Comparison of ENCODE assay signal across 8 cellular contexts in the genomic region with DNA sequence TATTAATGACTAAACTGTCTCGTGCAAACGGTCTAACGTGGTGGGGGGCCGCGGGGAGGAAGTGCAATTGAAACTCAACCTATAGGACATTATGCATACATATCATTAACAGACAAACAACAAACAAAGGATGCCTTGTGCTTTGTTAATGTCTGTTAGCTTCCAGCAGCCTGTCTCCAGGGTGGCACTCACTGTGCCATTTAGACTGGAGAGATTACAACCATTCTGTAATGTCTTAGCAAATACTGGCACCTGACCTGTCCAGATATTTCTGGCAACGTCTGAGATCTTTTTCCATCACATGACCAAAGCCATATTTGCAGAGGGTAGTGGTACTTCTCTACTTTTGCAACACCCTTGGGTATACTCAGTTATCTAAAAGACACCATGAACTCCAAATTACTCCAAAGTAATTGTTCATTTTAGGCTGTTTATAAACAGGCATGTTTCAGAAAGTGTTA. TPM values are rescaled to one million over a fixed set of nuclear protein-coding genes. Genes with fewer than 3 reads are reported as not detected.
DNase-seq lines count a peak whose midpoint lies in the region; ATAC-seq and TF ChIP-seq lines count a peak whose summit lies in the region.

No MANE protein-coding gene starts in this region.

- H3K27ac ChIP-seq in lower lobe of right lung (peak overlapping the region; percentile 83), upper lobe of right lung (peak overlapping the region; percentile 88)

- TF ChIP-seq CTCF in lower lobe of right lung (IDR thresholded peaks at IDR 0.05) (no peak), upper lobe of right lung (IDR thresholded peaks at IDR 0.05) (no peak)

- no peaks in the 10 kb centered on the region for H3K9me3 ChIP-seq in adipocyte (ENCODE audit: control insufficient read depth, low read length)
- H3K9me3 ChIP-seq in lower lobe of right lung, result no peaks in the 10 kb centered on the region
- no peaks in the 10 kb centered on the region for H3K9me3 ChIP-seq in upper lobe of right lung

- no peak for DNase-seq in activated T-cell treated with anti-CD3 and anti-CD28 coated beads, Interleukin-2, amount 50 U/mL, for 72 hours
- DNase-seq in activated T-cell treated with anti-CD3 and anti-CD28 coated beads, Interleukin-2, amount 50 U/mL, for 24 hours, result no peak
- peak; percentile 39 for DNase-seq in adipocyte (ENCODE audit: low read depth)
- DNase-seq in lower lobe of right lung, result no peak
- DNase-seq in upper lobe of right lung, result no peak
- no peak for DNase-seq in NOMO-1 (lab: John Stamatoyannopoulos, UW; ENCODE audit: unreplicated experiment in 2 of 2)

- H3K4me3 Mint-ChIP-seq in activated T-cell treated with anti-CD3 and anti-CD28 coated beads, Interleukin-2, amount 50 U/mL, for 72 hours, result peak overlapping the region; percentile 77 to 85
- H3K4me3 Mint-ChIP-seq in activated T-cell treated with anti-CD3 and anti-CD28 coated beads, Interleukin-2, amount 50 U/mL, for 24 hours, result no peak overlapping the region

- peak overlapping the region; percentile 81 for H3K4me3 ChIP-seq in adipocyte (ENCODE audit: low read length)
- H3K4me3 ChIP-seq in lower lobe of right lung, result peak overlapping the region; percentile 54
- peak overlapping the region; percentile 59 for H3K4me3 ChIP-seq in upper lobe of right lung

- no peaks in the 10 kb centered on the region for H3K9me3 Mint-ChIP-seq in activated T-cell treated with anti-CD3 and anti-CD28 coated beads, Interleukin-2, amount 50 U/mL, for 72 hours
- no peaks in the 10 kb centered on the region for H3K9me3 Mint-ChIP-seq in activated T-cell treated with anti-CD3 and anti-CD28 coated beads, Interleukin-2, amount 50 U/mL, for 24 hours

- H3K27me3 ChIP-seq in adipocyte (replicated peaks; ENCODE audit: control insufficient read depth, insufficient read depth, low read length) (no peaks in the 10 kb centered on the region), lower lobe of right lung (ENCODE audit: low read depth) (no peaks in the 10 kb centered on the region), upper lobe of right lung (peaks cover 4% of the 10 kb centered on the region)

- no peaks in the 10 kb centered on the region for H3K36me3 Mint-ChIP-seq in activated T-cell treated with anti-CD3 and anti-CD28 coated beads, Interleukin-2, amount 50 U/mL, for 72 hours (ENCODE audit: insufficient read depth in 2 of 2)
- no peaks in the 10 kb centered on the region for H3K36me3 Mint-ChIP-seq in activated T-cell treated with anti-CD3 and anti-CD28 coated beads, Interleukin-2, amount 50 U/mL, for 24 hours (ENCODE audit: low read depth)

- intact Hi-C loops in lower lobe of right lung (cut with DNase I) (no loop called here), upper lobe of right lung (cut with DNase I) (no loop called here)

- H3K27me3 Mint-ChIP-seq in activated T-cell treated with anti-CD3 and anti-CD28 coated beads, Interleukin-2, amount 50 U/mL, for 72 hours (ENCODE audit: low read depth), result peaks cover 45% of the 10 kb centered on the region
- H3K27me3 Mint-ChIP-seq in activated T-cell treated with anti-CD3 and anti-CD28 coated beads, Interleukin-2, amount 50 U/mL, for 24 hours, result peaks cover 61% of the 10 kb centered on the region

- no peak overlapping the region for H3K27ac Mint-ChIP-seq in activated T-cell treated with anti-CD3 and anti-CD28 coated beads, Interleukin-2, amount 50 U/mL, for 72 hours
- no peak overlapping the region for H3K27ac Mint-ChIP-seq in activated T-cell treated with anti-CD3 and anti-CD28 coated beads, Interleukin-2, amount 50 U/mL, for 24 hours

- H3K4me1 ChIP-seq in adipocyte (ENCODE audit: control insufficient read depth, insufficient read depth, low read length) (peaks cover 40% of the 10 kb centered on the region), lower lobe of right lung (peaks cover 19% of the 10 kb centered on the region), upper lobe of right lung (peaks cover 6% of the 10 kb centered on the region)

- ATAC-seq in activated T-cell treated with anti-CD3 and anti-CD28 coated beads, Interleukin-2, amount 50 U/mL, for 72 hours (replicated peaks in 1 of 2), result no peak
- ATAC-seq in lower lobe of right lung, result peak in 1 of 2 donors; percentile 3
- ATAC-seq in upper lobe of right lung, result peak; percentile 6
- no peak for ATAC-seq in HG02981 (IDR thresholded peaks at IDR 0.05; ENCODE audit: unreplicated experiment)
- no peak for ATAC-seq in GM19467 (IDR thresholded peaks at IDR 0.05; ENCODE audit: unreplicated experiment)

- no peaks in the 10 kb centered on the region for H3K36me3 ChIP-seq in adipocyte (ENCODE audit: control insufficient read depth, insufficient read depth, low read length, severe bottlenecking)
- H3K36me3 ChIP-seq in lower lobe of right lung, result no peaks in the 10 kb centered on the region
- no peaks in the 10 kb centered on the region for H3K36me3 ChIP-seq in upper lobe of right lung

- peak overlapping the region; percentile 84 for H3K9ac ChIP-seq in adipocyte (ENCODE audit: low read length)

- peaks cover 11% of the 10 kb centered on the region for H3K4me1 Mint-ChIP-seq in activated T-cell treated with anti-CD3 and anti-CD28 coated beads, Interleukin-2, amount 50 U/mL, for 72 hours (ENCODE audit: low read depth)
- H3K4me1 Mint-ChIP-seq in activated T-cell treated with anti-CD3 and anti-CD28 coated beads, Interleukin-2, amount 50 U/mL, for 24 hours (ENCODE audit: low read depth), result peaks cover 10% of the 10 kb centered on the region

RNA-seq across cellular contexts. Expression of a gene that starts 11.6 kb away (rescaled TPM):
- total RNA-seq in activated T-cell treated with anti-CD3 and anti-CD28 coated beads, Interleukin-2, amount 50 U/mL, for 72 hours, result not detected
- total RNA-seq in lower lobe of right lung, result 125 TPM
- total RNA-seq in upper lobe of right lung, result 104 TPM

Comparison
In these comparisons a context has a peak if more than half of its experiments do, and no peak if none do; other contexts are left out.
1. RNA of a gene that starts 11.6 kb away (total RNA-seq): 125 TPM in lower lobe of right lung (single experiment) and 104 TPM in upper lobe of right lung (single experiment); not detected in activated T-cell treated with anti-CD3 and anti-CD28 coated beads, Interleukin-2, amount 50 U/mL, for 72 hours; every median in the first group is over 100 times any median in the second.
2. Peak in every context shown above with its lines, with median percentiles within 50 percentile points of each other: H3K4me3 ChIP-seq.